ENCODE assay signal across 7 cellular contexts in genomic region chr4:85613901-85614300, GRCh38.
"Had no signal": no experiment of that assay in that cellular context is flagged by ENCODE, and none has a peak within 500 bp of the region (broad histone marks: within the 10 kb centered on the region; RNA-seq: fewer than 3 reads in every experiment).

No MANE protein-coding gene starts in this region.

- DNase-seq: IMR-90, KBM-7, KG1 had no signal

- ATAC-seq: HepG2 had no signal

- H3K27ac ChIP-seq: HL-60, KMS-11 had no signal

- H3K4me2 ChIP-seq: KMS-11 had no signal

- H3K9ac ChIP-seq: KMS-11 had no signal

- FAIRE-seq: HepG2, HTR-8/SVneo had no signal
